10 cellular contexts compared by ENCODE assay signal in the genomic region with DNA sequence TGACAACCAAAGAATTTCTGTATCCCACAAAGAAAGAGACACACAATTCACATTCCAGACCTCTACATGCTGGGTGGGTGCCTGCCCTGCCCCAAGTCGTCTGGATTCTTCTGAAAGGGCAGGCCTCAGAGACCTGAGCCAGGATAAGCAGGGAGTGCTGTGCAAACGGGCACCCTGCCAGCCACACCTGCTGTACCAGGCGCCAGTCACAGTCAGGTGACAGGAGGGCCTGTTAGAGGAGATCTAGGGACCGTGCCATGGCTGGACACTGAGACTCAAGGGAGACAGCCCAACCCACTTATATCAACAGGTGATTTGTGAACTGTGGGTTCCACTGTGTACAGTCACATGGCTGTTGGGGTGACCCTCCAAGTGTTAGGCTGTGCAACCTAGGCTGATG.
DNase-seq lines count a peak whose midpoint lies in the region; ATAC-seq, FAIRE-seq and TF ChIP-seq lines count a peak whose summit lies in the region.
"Had no signal": no experiment of that assay in that cellular context is flagged by ENCODE, and none has a peak within 500 bp of the region (broad histone marks: within the 10 kb centered on the region; RNA-seq: fewer than 3 reads in every experiment).

No MANE protein-coding gene starts in this region.

- TF ChIP-seq CTCF in hepatocyte (IDR thresholded peaks at IDR 0.05; ENCODE audit: poor library complexity) = no peak

- H3K27me3 Mint-ChIP-seq in activated naive CD8-positive, alpha-beta T cell treated with anti-CD3 and anti-CD28 coated beads for 36 hours = no peaks in the 10 kb centered on the region
- H3K27me3 Mint-ChIP-seq in stimulated activated memory B cell treated with anti-CD40 and anti-IgM and Interleukin-4, amounts not matched to agents 10 μg/mL and 1 μg/mL and 100 μg/mL, for 72 hours = no peaks in the 10 kb centered on the region
- H3K27me3 Mint-ChIP-seq: activated CD4-positive, alpha-beta memory T cell treated with anti-CD3 and anti-CD28 coated beads, Interleukin-2, amount 10 ng/mL, durations not matched to agents 7 days and 5 days had no signal

- H3K4me2 ChIP-seq in hepatocyte = no peak overlapping the region

- H3K27ac Mint-ChIP-seq in activated naive CD8-positive, alpha-beta T cell treated with anti-CD3 and anti-CD28 coated beads for 36 hours = peak overlapping the region; percentile 80
- H3K27ac Mint-ChIP-seq in stimulated activated memory B cell treated with anti-CD40 and anti-IgM and Interleukin-4, amounts not matched to agents 10 μg/mL and 1 μg/mL and 100 μg/mL, for 72 hours = peak overlapping the region; percentile 71
- H3K27ac Mint-ChIP-seq: activated CD4-positive, alpha-beta memory T cell treated with anti-CD3 and anti-CD28 coated beads, Interleukin-2, amount 10 ng/mL, durations not matched to agents 7 days and 5 days had no signal

- no peak for ATAC-seq in stimulated activated memory B cell treated with anti-CD40 and anti-IgM and Interleukin-4, amounts not matched to agents 10 μg/mL and 1 μg/mL and 100 μg/mL, for 72 hours
- no peak for ATAC-seq in HG03159 (IDR thresholded peaks at IDR 0.05; ENCODE audit: unreplicated experiment)

- H2AFZ ChIP-seq in hepatocyte = no peak overlapping the region

- H3K4me1 ChIP-seq in hepatocyte (ENCODE audit: insufficient read depth) = peaks cover 15% of the 10 kb centered on the region

- no peaks in the 10 kb centered on the region for H3K9me3 ChIP-seq in hepatocyte (ENCODE audit: low read depth)

- H3K4me3 ChIP-seq in hepatocyte = no peak overlapping the region

- no peaks in the 10 kb centered on the region for H3K27me3 ChIP-seq in hepatocyte

- no peaks in the 10 kb centered on the region for H3K9me2 ChIP-seq in hepatocyte (replicated peaks; ENCODE audit: insufficient read depth)

- no peak overlapping the region for H3K27ac ChIP-seq in hepatocyte

- peak; percentile 96 for DNase-seq in HT-29 (ENCODE audit: low spot score)
- DNase-seq in activated naive CD8-positive, alpha-beta T cell treated with anti-CD3 and anti-CD28 coated beads for 36 hours = no peak
- peak; percentile 31 for DNase-seq in hepatocyte (ENCODE audit: low spot score)
- DNase-seq in GM12891 (ENCODE audit: insufficient read length, low spot score) = no peak
- DNase-seq in activated effector memory CD4-positive, alpha-beta T cell treated with Interleukin-2 at 50 U/mL for 16 hours = no peak
- DNase-seq in SKM-1 (lab: John Stamatoyannopoulos, UW; ENCODE audit: unreplicated experiment) = no peak
- DNase-seq: activated CD4-positive, alpha-beta memory T cell treated with anti-CD3 and anti-CD28 coated beads, Interleukin-2, amount 10 ng/mL, durations not matched to agents 7 days and 5 days; effector CD4-positive, alpha-beta T cell had no signal

- 58% methylated on average over 4 of the region's 4 CpGs for WGBS in hepatocyte (ENCODE audit: low lambda C conversion rate, missing lambda C conversion rate)

- H3K4me3 Mint-ChIP-seq in activated naive CD8-positive, alpha-beta T cell treated with anti-CD3 and anti-CD28 coated beads for 36 hours = no peak overlapping the region
- H3K4me3 Mint-ChIP-seq in stimulated activated memory B cell treated with anti-CD40 and anti-IgM and Interleukin-4, amounts not matched to agents 10 μg/mL and 1 μg/mL and 100 μg/mL, for 72 hours = no peak overlapping the region
- H3K4me3 Mint-ChIP-seq: activated CD4-positive, alpha-beta memory T cell treated with anti-CD3 and anti-CD28 coated beads, Interleukin-2, amount 10 ng/mL, durations not matched to agents 7 days and 5 days had no signal

- H3K4me1 Mint-ChIP-seq in activated naive CD8-positive, alpha-beta T cell treated with anti-CD3 and anti-CD28 coated beads for 36 hours = peaks cover 83% of the 10 kb centered on the region
- peaks cover 69% of the 10 kb centered on the region for H3K4me1 Mint-ChIP-seq in stimulated activated memory B cell treated with anti-CD40 and anti-IgM and Interleukin-4, amounts not matched to agents 10 μg/mL and 1 μg/mL and 100 μg/mL, for 72 hours

- no peak for FAIRE-seq in GM12891 (lab: Jason Lieb, UNC)

- peaks cover 21% of the 10 kb centered on the region for H3K79me2 ChIP-seq in hepatocyte

- TF ChIP-seq POLR2A in GM12891 (IDR thresholded peaks at IDR 0.05; ENCODE audit: low read depth, low read length) = no peak

- H4K20me1 ChIP-seq in hepatocyte (ENCODE audit: insufficient read depth, poor library complexity, severe bottlenecking) = no peaks in the 10 kb centered on the region

- peaks cover 9% of the 10 kb centered on the region for H3K9me3 Mint-ChIP-seq in activated naive CD8-positive, alpha-beta T cell treated with anti-CD3 and anti-CD28 coated beads for 36 hours
- no peaks in the 10 kb centered on the region for H3K9me3 Mint-ChIP-seq in stimulated activated memory B cell treated with anti-CD40 and anti-IgM and Interleukin-4, amounts not matched to agents 10 μg/mL and 1 μg/mL and 100 μg/mL, for 72 hours

- H3K36me3 Mint-ChIP-seq in activated naive CD8-positive, alpha-beta T cell treated with anti-CD3 and anti-CD28 coated beads for 36 hours = peaks cover 36% of the 10 kb centered on the region
- peaks cover 26% of the 10 kb centered on the region for H3K36me3 Mint-ChIP-seq in stimulated activated memory B cell treated with anti-CD40 and anti-IgM and Interleukin-4, amounts not matched to agents 10 μg/mL and 1 μg/mL and 100 μg/mL, for 72 hours

- H3K36me3 ChIP-seq in hepatocyte (replicated peaks; ENCODE audit: insufficient read depth, low read depth) = no peaks in the 10 kb centered on the region

TF ChIP-seq in GM12891, 5 proteins besides CTCF, POLR2A, EP300 and RAD21:
- TF ChIP-seq TAF1 (IDR thresholded peaks at IDR 0.05; ENCODE audit: low read depth, low read length) (no peak), POLR2AphosphoS5 (IDR thresholded peaks at IDR 0.05; ENCODE audit: low read depth, low read length) (no peak), PAX5 (IDR thresholded peaks at IDR 0.05; ENCODE audit: insufficient read depth, low read length, severe bottlenecking) (no peak), POU2F2 (IDR thresholded peaks at IDR 0.05; ENCODE audit: low read depth, low read length) (no peak), SPI1 (IDR thresholded peaks at IDR 0.05; ENCODE audit: low read depth, low read length) (no peak)

Comparison
In these comparisons a context has a peak if more than half of its experiments do, and no peak if none do; other contexts are left out.
1. DNase-seq: peak in HT-29 (single experiment) and hepatocyte (single experiment); none in activated naive CD8-positive, alpha-beta T cell treated with anti-CD3 and anti-CD28 coated beads for 36 hours (single experiment), GM12891 (single experiment), activated effector memory CD4-positive, alpha-beta T cell treated with Interleukin-2 at 50 U/mL for 16 hours (single experiment) and SKM-1 (single experiment).